In genomic region chr1:212671342-212672031, GRCh38 we compare ENCODE assay signal across 8 cellular contexts. TPM values are rescaled to one million over a fixed set of nuclear protein-coding genes. Genes with fewer than 3 reads are reported as not detected.
DNase-seq lines count a peak whose midpoint lies in the region; ATAC-seq and TF ChIP-seq lines count a peak whose summit lies in the region.

No MANE protein-coding gene starts in this region.

- no peaks in the 10 kb centered on the region for H3K36me3 ChIP-seq in NT2/D1 (ENCODE audit: insufficient read depth, insufficient read length, low read length)

- H3K36me3 Mint-ChIP-seq in IgD-negative memory B cell (no peaks in the 10 kb centered on the region), immature natural killer cell (no peaks in the 10 kb centered on the region)

- H3K4me3 ChIP-seq in NT2/D1 (ENCODE audit: insufficient read length, low read depth) (no peak overlapping the region), choroid plexus epithelial cell (ENCODE audit: low read depth, low read length) (no peak overlapping the region)

- H3K4me3 Mint-ChIP-seq in IgD-negative memory B cell (peak overlapping the region in 3 of 4 donors; percentile 32 to 85 (median 35)), immature natural killer cell (no peak overlapping the region)

- H3K27me3 Mint-ChIP-seq in IgD-negative memory B cell (peaks cover 3% of the 10 kb centered on the region), immature natural killer cell (ENCODE audit: low read depth in 3 of 3) (peaks cover 2 to 16% (median 10%) of the 10 kb centered on the region in 3 donors)

- DNase-seq in NT2/D1 (ENCODE audit: low read depth, low spot score) = peak; percentile 57
- peak; percentile 31 for DNase-seq in choroid plexus epithelial cell (ENCODE audit: low read depth)
- peak; percentile 38 for DNase-seq in midbrain (lab: John Stamatoyannopoulos, UW)
- DNase-seq in immature natural killer cell = no peak
- DNase-seq in amniotic stem cell (lab: John Stamatoyannopoulos, UW) = no peak

- H3K9me3 ChIP-seq in NT2/D1 (ENCODE audit: insufficient read depth, low read length) = no peaks in the 10 kb centered on the region

- H3K4me1 ChIP-seq in NT2/D1 (ENCODE audit: insufficient read depth, insufficient read length) = peaks cover 2% of the 10 kb centered on the region

- H3K9ac ChIP-seq in NT2/D1 (ENCODE audit: insufficient read length, low read depth) = no peak overlapping the region

- ATAC-seq in GM19025 (IDR thresholded peaks at IDR 0.05; ENCODE audit: low read depth, unreplicated experiment) = peak; percentile 56
- no peak for ATAC-seq in HG02623 (IDR thresholded peaks at IDR 0.05; ENCODE audit: unreplicated experiment)

- H3K27me3 ChIP-seq in NT2/D1 (ENCODE audit: insufficient read depth, insufficient read length) = peaks cover 2% of the 10 kb centered on the region

- H3K9me3 Mint-ChIP-seq in IgD-negative memory B cell (no peaks in the 10 kb centered on the region), immature natural killer cell (no peaks in the 10 kb centered on the region)

- TF ChIP-seq CTCF in choroid plexus epithelial cell (conservative IDR thresholded peaks at IDR 0.05; ENCODE audit: low read depth, low read length) = no peak

- H3K27ac Mint-ChIP-seq in IgD-negative memory B cell (no peak overlapping the region), immature natural killer cell (no peak overlapping the region)

- H3K4me1 Mint-ChIP-seq in IgD-negative memory B cell = peaks cover 19 to 21% (median 19%) of the 10 kb centered on the region in 3 donors
- peaks cover 10 to 14% of the 10 kb centered on the region in 2 donors for H3K4me1 Mint-ChIP-seq in immature natural killer cell

RNA-seq across cellular contexts. Expression of gene BATF3, which starts 28.2 kb away (rescaled TPM):
- polyA plus RNA-seq in IgD-negative memory B cell (0.80 TPM), immature natural killer cell (1 to 10 TPM; 4.4 to 7.4 (median 7.2) TPM)

Comparison
In these comparisons a context has a peak if more than half of its experiments do, and no peak if none do; other contexts are left out.
1. H3K4me3 Mint-ChIP-seq: peak in IgD-negative memory B cell (3 of 4); none in immature natural killer cell (0 of 5).
2. DNase-seq: peak in NT2/D1 (single experiment), choroid plexus epithelial cell (single experiment) and midbrain (single experiment); none in immature natural killer cell (0 of 3) and amniotic stem cell (single experiment).